10 cellular contexts compared by ENCODE assay signal in the genomic region with DNA sequence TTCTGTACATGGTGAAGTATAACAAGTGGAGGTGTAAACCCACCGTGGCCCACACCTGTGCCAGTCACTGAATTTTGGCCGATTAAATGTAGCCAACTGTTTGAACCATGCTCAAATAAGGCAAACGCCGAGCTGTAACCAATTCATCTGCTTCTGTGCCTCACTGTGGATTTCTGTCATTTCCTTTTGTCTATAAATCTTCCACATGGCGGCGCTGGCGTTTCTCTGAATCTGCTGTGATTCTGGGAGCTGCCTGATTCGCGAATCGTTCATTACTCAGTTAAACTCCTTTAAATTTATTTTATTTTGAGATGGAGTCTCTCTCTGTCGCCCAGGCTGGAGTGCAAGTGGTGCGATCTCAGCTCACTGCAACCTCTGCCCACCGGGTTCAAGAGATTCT. TPM values are rescaled to one million over a fixed set of nuclear protein-coding genes. Genes with fewer than 3 reads are reported as not detected.
DNase-seq lines count a peak whose midpoint lies in the region; ATAC-seq and TF ChIP-seq lines count a peak whose summit lies in the region.
"Had no signal": no experiment of that assay in that cellular context is flagged by ENCODE, and none has a peak within 500 bp of the region (broad histone marks: within the 10 kb centered on the region; RNA-seq: fewer than 3 reads in every experiment).

No MANE protein-coding gene starts in this region.

- no peaks in the 10 kb centered on the region for H3K9me3 Mint-ChIP-seq in HFFc6

- no peak overlapping the region for H3K27ac Mint-ChIP-seq in HFFc6
- H3K27ac Mint-ChIP-seq: IgD-negative memory B cell had no signal

- peaks cover 6% of the 10 kb centered on the region for H3K4me1 Mint-ChIP-seq in HFFc6 (ENCODE audit: low read depth)
- H3K4me1 Mint-ChIP-seq: IgD-negative memory B cell had no signal

- H3K4me3 Mint-ChIP-seq in HFFc6, result no peak overlapping the region
- H3K4me3 Mint-ChIP-seq: IgD-negative memory B cell had no signal

- peaks cover 2% of the 10 kb centered on the region for H3K27me3 Mint-ChIP-seq in HFFc6 (ENCODE audit: insufficient read depth)

- TF ChIP-seq CTCF in HFFc6 (IDR thresholded peaks at IDR 0.05), result peak; percentile 64; the same call in 1 of the 2 replicates

- peak; percentile 21 for DNase-seq in COLO668 (lab: John Stamatoyannopoulos, UW; ENCODE audit: unreplicated experiment)
- DNase-seq in HFFc6, result peak; percentile 39
- peak; percentile 1 for DNase-seq in activated CD4-positive, alpha-beta T cell treated with anti-CD3 and anti-CD28 coated beads, Interleukin-2, amount 50 U/mL, for 1 hour
- DNase-seq in inferior parietal cortex (ENCODE audit: extremely low spot score), result peak; percentile 2
- no peak for DNase-seq in cerebellum (ENCODE audit: low spot score)
- DNase-seq: gastrocnemius medialis had no signal

- no peak for ATAC-seq in HG03432 (IDR thresholded peaks at IDR 0.05; ENCODE audit: unreplicated experiment)
- ATAC-seq in HG03571 (IDR thresholded peaks at IDR 0.05; ENCODE audit: unreplicated experiment), result no peak
- no peak for ATAC-seq in HG03135 (IDR thresholded peaks at IDR 0.05; ENCODE audit: unreplicated experiment)
- ATAC-seq: gastrocnemius medialis had no signal

- no peaks in the 10 kb centered on the region for H3K36me3 Mint-ChIP-seq in HFFc6 (ENCODE audit: low read depth)

RNA-seq across cellular contexts. Expression of a gene that starts 19.2 kb away (rescaled TPM):
- total RNA-seq in HFFc6 (2021; fragmentation: NEBNext Ultra II Directional; extraction: Animal tissue kit (Norgen Biotek cat#: 25700)), result not detected
- total RNA-seq in cerebellum, result not detected
- total RNA-seq: gastrocnemius medialis had no signal
